Comparison of ENCODE assay signal across 10 cellular contexts in genomic region chr2:161243312-161243711, GRCh38.
DNase-seq lines count a peak whose midpoint lies in the region; ATAC-seq and TF ChIP-seq lines count a peak whose summit lies in the region.
"Had no signal": no experiment of that assay in that cellular context is flagged by ENCODE, and none has a peak within 500 bp of the region (broad histone marks: within the 10 kb centered on the region; RNA-seq: fewer than 3 reads in every experiment).

No MANE protein-coding gene starts in this region.

- no peak for ATAC-seq in CD4-positive, CD25-positive, alpha-beta regulatory T cell (ENCODE audit: low read depth in 2 of 2)
- ATAC-seq in GM19025 (IDR thresholded peaks at IDR 0.05; ENCODE audit: low read depth, unreplicated experiment) (peak; percentile 34), HG03064 (IDR thresholded peaks at IDR 0.05; ENCODE audit: low read depth, unreplicated experiment) (peak; percentile 46), left lung (no peak)
- no peak for ATAC-seq in activated T-helper 17 cell treated with anti-CD3 and anti-CD28 coated beads, Interleukin-2, amount 50 U/mL, for 72 hours (replicated peaks)
- ATAC-seq: left cardiac atrium had no signal

- no peaks in the 10 kb centered on the region for H3K27me3 ChIP-seq in CD4-positive, CD25-positive, alpha-beta regulatory T cell (ENCODE audit: control insufficient read depth, insufficient read depth, low read length)
- H3K27me3 ChIP-seq in left lung = peaks cover 0 to 55% of the 10 kb centered on the region in 2 donors
- no peaks in the 10 kb centered on the region for H3K27me3 ChIP-seq in BE2C
- H3K27me3 ChIP-seq in esophagus squamous epithelium = no peaks in the 10 kb centered on the region

- TF ChIP-seq POLR2A in esophagus squamous epithelium (IDR thresholded peaks at IDR 0.05) = no peak

- peak overlapping the region; percentile 90 for H3K4me3 ChIP-seq in CD4-positive, CD25-positive, alpha-beta regulatory T cell (ENCODE audit: low read depth, low read length)
- H3K4me3 ChIP-seq in left lung (no peak overlapping the region), BE2C (ENCODE audit: low read depth, low read length) (no peak overlapping the region), esophagus squamous epithelium (peak overlapping the region in 1 of 4 donors; percentile 44)

- H3K36me3 Mint-ChIP-seq in CD4-positive, CD25-positive, alpha-beta regulatory T cell = no peaks in the 10 kb centered on the region
- H3K36me3 Mint-ChIP-seq in activated T-helper 17 cell treated with anti-CD3 and anti-CD28 coated beads, Interleukin-2, amount 50 U/mL, for 72 hours (ENCODE audit: low read depth) = peaks cover 9% of the 10 kb centered on the region

- DNase-seq in CD4-positive, CD25-positive, alpha-beta regulatory T cell = peak in 2 of 3 donors; percentile 18 to 38
- DNase-seq in left lung (no peak), BE2C (no peak), esophagus squamous epithelium (lab: John Stamatoyannopoulos, UW) (no peak), NCI-H1694 (lab: John Stamatoyannopoulos, UW) (no peak)
- DNase-seq: left cardiac atrium had no signal

- H3K4me1 ChIP-seq in CD4-positive, CD25-positive, alpha-beta regulatory T cell (ENCODE audit: control insufficient read depth, insufficient read depth, low read length, poor library complexity, severe bottlenecking) = peaks cover 33% of the 10 kb centered on the region
- H3K4me1 ChIP-seq in left lung (peaks cover 0 to 15% of the 10 kb centered on the region in 2 donors), BE2C (no peaks in the 10 kb centered on the region), esophagus squamous epithelium (peaks cover 0 to 30% (median 0%) of the 10 kb centered on the region in 3 donors)

- intact Hi-C loops in left lung (cut with DNase I) (no loop called here), esophagus squamous epithelium (cut with DNase I) (no loop called here)

- peak overlapping the region in 3 of 4 donors; percentile 92 to 98 (median 92) for H3K4me3 Mint-ChIP-seq in CD4-positive, CD25-positive, alpha-beta regulatory T cell
- H3K4me3 Mint-ChIP-seq in activated T-helper 17 cell treated with anti-CD3 and anti-CD28 coated beads, Interleukin-2, amount 50 U/mL, for 72 hours = peak overlapping the region; percentile 89

- no peaks in the 10 kb centered on the region for H3K9me3 ChIP-seq in CD4-positive, CD25-positive, alpha-beta regulatory T cell (ENCODE audit: control insufficient read depth in 2 of 2, low read length in 2 of 2)
- H3K9me3 ChIP-seq in left lung (no peaks in the 10 kb centered on the region), BE2C (no peaks in the 10 kb centered on the region), esophagus squamous epithelium (no peaks in the 10 kb centered on the region)

- WGBS in esophagus squamous epithelium, 2 donors = 54 to 69% methylated on average over 3 of the region's 3 CpGs

- no peaks in the 10 kb centered on the region for H3K9me3 Mint-ChIP-seq in CD4-positive, CD25-positive, alpha-beta regulatory T cell
- H3K9me3 Mint-ChIP-seq in activated T-helper 17 cell treated with anti-CD3 and anti-CD28 coated beads, Interleukin-2, amount 50 U/mL, for 72 hours = no peaks in the 10 kb centered on the region

- H3K27me3 Mint-ChIP-seq in CD4-positive, CD25-positive, alpha-beta regulatory T cell = no peaks in the 10 kb centered on the region
- no peaks in the 10 kb centered on the region for H3K27me3 Mint-ChIP-seq in activated T-helper 17 cell treated with anti-CD3 and anti-CD28 coated beads, Interleukin-2, amount 50 U/mL, for 72 hours

- H3K27ac ChIP-seq in CD4-positive, CD25-positive, alpha-beta regulatory T cell (ENCODE audit: insufficient read depth, low read length, poor library complexity, severe bottlenecking) = peak overlapping the region; percentile 71
- H3K27ac ChIP-seq in left lung = no peak overlapping the region
- H3K27ac ChIP-seq in esophagus squamous epithelium = peak overlapping the region in 1 of 4 donors; percentile 81
- H3K27ac ChIP-seq: C4-2B had no signal

- H3K27ac Mint-ChIP-seq in CD4-positive, CD25-positive, alpha-beta regulatory T cell = peak overlapping the region; percentile 87 to 94 (median 91)
- H3K27ac Mint-ChIP-seq in activated T-helper 17 cell treated with anti-CD3 and anti-CD28 coated beads, Interleukin-2, amount 50 U/mL, for 72 hours = peak overlapping the region; percentile 94

- H3K36me3 ChIP-seq in CD4-positive, CD25-positive, alpha-beta regulatory T cell (ENCODE audit: control insufficient read depth, insufficient read depth, low read length) = no peaks in the 10 kb centered on the region
- H3K36me3 ChIP-seq in left lung (no peaks in the 10 kb centered on the region), BE2C (no peaks in the 10 kb centered on the region), esophagus squamous epithelium (no peaks in the 10 kb centered on the region)

- TF ChIP-seq CTCF in left lung (IDR thresholded peaks at IDR 0.05) = no peak
- no peak for TF ChIP-seq CTCF in BE2C (IDR thresholded peaks at IDR 0.05; ENCODE audit: low read depth, low read length)
- no peak for TF ChIP-seq CTCF in esophagus squamous epithelium (IDR thresholded peaks at IDR 0.05)

- peaks cover 12 to 66% (median 42%) of the 10 kb centered on the region in 4 donors for H3K4me1 Mint-ChIP-seq in CD4-positive, CD25-positive, alpha-beta regulatory T cell
- peaks cover 16% of the 10 kb centered on the region for H3K4me1 Mint-ChIP-seq in activated T-helper 17 cell treated with anti-CD3 and anti-CD28 coated beads, Interleukin-2, amount 50 U/mL, for 72 hours

Comparison
In these comparisons a context has a peak if more than half of its experiments do, and no peak if none do; other contexts are left out.
1. ATAC-seq: peak in GM19025 (single experiment) and HG03064 (single experiment); none in CD4-positive, CD25-positive, alpha-beta regulatory T cell (0 of 2), activated T-helper 17 cell treated with anti-CD3 and anti-CD28 coated beads, Interleukin-2, amount 50 U/mL, for 72 hours (single experiment) and left lung (single experiment).
2. DNase-seq: peak in CD4-positive, CD25-positive, alpha-beta regulatory T cell (2 of 3); none in left lung (0 of 2), BE2C (single experiment), esophagus squamous epithelium (single experiment) and NCI-H1694 (single experiment).